8 cellular contexts compared by ENCODE assay signal in genomic region chr2:230318190-230319121, GRCh38. TPM values are rescaled to one million over a fixed set of nuclear protein-coding genes. Genes with fewer than 3 reads are reported as not detected.
DNase-seq lines count a peak whose midpoint lies in the region; ATAC-seq and TF ChIP-seq lines count a peak whose summit lies in the region.

No MANE protein-coding gene starts in this region.

- H3K27me3 Mint-ChIP-seq in activated naive CD8-positive, alpha-beta T cell treated with anti-CD3 and anti-CD28 coated beads, Interleukin-2, amount 10 ng/mL, durations not matched to agents 7 days and 5 days = no peaks in the 10 kb centered on the region

- no peak for TF ChIP-seq CTCF in GM10266 (IDR thresholded peaks at IDR 0.05; ENCODE audit: control insufficient read depth, insufficient read depth, low read depth, missing control alignments)

- peak; percentile 34 for ATAC-seq in GM19467 (IDR thresholded peaks at IDR 0.05; ENCODE audit: unreplicated experiment)
- peak; percentile 37 for ATAC-seq in HG03460 (IDR thresholded peaks at IDR 0.05; ENCODE audit: unreplicated experiment)
- ATAC-seq in activated naive CD8-positive, alpha-beta T cell treated with anti-CD3 and anti-CD28 coated beads, Interleukin-2, amount 10 ng/mL, durations not matched to agents 7 days and 5 days (ENCODE audit: low read depth) = peak; percentile 24

- H3K4me1 Mint-ChIP-seq in activated naive CD8-positive, alpha-beta T cell treated with anti-CD3 and anti-CD28 coated beads, Interleukin-2, amount 10 ng/mL, durations not matched to agents 7 days and 5 days = peaks cover 45% of the 10 kb centered on the region

- H3K36me3 Mint-ChIP-seq in activated naive CD8-positive, alpha-beta T cell treated with anti-CD3 and anti-CD28 coated beads, Interleukin-2, amount 10 ng/mL, durations not matched to agents 7 days and 5 days = peaks cover 45% of the 10 kb centered on the region

- H3K27ac Mint-ChIP-seq in activated naive CD8-positive, alpha-beta T cell treated with anti-CD3 and anti-CD28 coated beads, Interleukin-2, amount 10 ng/mL, durations not matched to agents 7 days and 5 days = peak overlapping the region; percentile 94

- no peaks in the 10 kb centered on the region for H3K9me3 Mint-ChIP-seq in activated naive CD8-positive, alpha-beta T cell treated with anti-CD3 and anti-CD28 coated beads, Interleukin-2, amount 10 ng/mL, durations not matched to agents 7 days and 5 days

- H3K4me3 Mint-ChIP-seq in activated naive CD8-positive, alpha-beta T cell treated with anti-CD3 and anti-CD28 coated beads, Interleukin-2, amount 10 ng/mL, durations not matched to agents 7 days and 5 days = peak overlapping the region; percentile 80

- DNase-seq in GM10266 (ENCODE audit: extremely low spot score) = peak; percentile 49
- DNase-seq in activated naive CD8-positive, alpha-beta T cell treated with anti-CD3 and anti-CD28 coated beads, Interleukin-2, amount 10 ng/mL, durations not matched to agents 7 days and 5 days = no peak
- DNase-seq in NCI-H2029 treated with DMSO at 0.1 percent for 48 hours (lab: John Stamatoyannopoulos, UW) = no peak
- no peak for DNase-seq in GM19240 (ENCODE audit: insufficient read length, low spot score)
- no peak for DNase-seq in NCI-H1048 (lab: John Stamatoyannopoulos, UW)
- DNase-seq in activated CD4-positive, CD25-positive, alpha-beta regulatory T cell treated with anti-CD3 and anti-CD28 coated beads, Interleukin-2, amount 50 U/mL, for 72 hours = no peak

- POLR2A ChIA-PET in activated naive CD8-positive, alpha-beta T cell treated with anti-CD3 and anti-CD28 coated beads, Interleukin-2, amount 10 ng/mL, durations not matched to agents 7 days and 5 days (lab: Charles Lee) = interaction anchor here (0.8 to 4.6 kb wide), 12 partner anchors 9 to 100 kb away, joined by 3 to 46 read pairs (median 4); partner anchors contain the start of genes SP100, SP110, SP140 and SP140L

RNA-seq across cellular contexts. Expression of gene SP140L, which starts 8.5 kb away (rescaled TPM):
- total RNA-seq in activated naive CD8-positive, alpha-beta T cell treated with anti-CD3 and anti-CD28 coated beads, Interleukin-2, amount 10 ng/mL, durations not matched to agents 7 days and 5 days = 100 to 1,000 TPM; 107 to 115 TPM
